8 cellular contexts compared by ENCODE assay signal in the genomic region with DNA sequence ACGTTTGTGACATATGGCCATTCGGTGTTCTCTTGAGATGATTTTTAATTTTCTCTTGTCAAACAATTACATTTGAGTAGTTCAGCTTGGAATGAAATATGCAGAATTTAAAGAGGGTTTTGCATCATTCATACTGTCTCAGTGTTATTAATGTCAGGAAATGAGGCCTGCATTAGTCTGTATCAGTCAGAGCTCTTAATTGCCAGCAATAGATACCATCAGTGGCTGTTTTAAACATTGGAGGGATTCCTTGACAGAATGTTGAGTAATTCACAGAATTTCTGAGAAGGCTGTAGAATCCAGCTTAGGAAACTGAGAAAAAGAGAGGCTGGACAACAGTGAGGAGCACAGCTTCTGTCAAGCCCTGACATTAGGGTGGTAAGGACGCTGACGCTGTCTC.
"Had no signal": no experiment of that assay in that cellular context is flagged by ENCODE, and none has a peak within 500 bp of the region (broad histone marks: within the 10 kb centered on the region; RNA-seq: fewer than 3 reads in every experiment).

No MANE protein-coding gene starts in this region.

- H3K9me3 ChIP-seq: HAP-1 had no signal

- ATAC-seq: HCT116, K562 had no signal

- H3K9ac ChIP-seq: GM23248 had no signal

- H3K36me3 ChIP-seq: HAP-1 had no signal

- DNase-seq: GM23248, H7, HFFc6, IMR-90, KG1 had no signal

- H3K4me1 ChIP-seq: HAP-1 had no signal

- H3K4me3 ChIP-seq: GM23248, HAP-1, K562 had no signal

- H3K27ac ChIP-seq: GM23248 had no signal

- H2AFZ ChIP-seq: GM23248 had no signal
